Comparison of ENCODE assay signal across 8 cellular contexts in the genomic region with DNA sequence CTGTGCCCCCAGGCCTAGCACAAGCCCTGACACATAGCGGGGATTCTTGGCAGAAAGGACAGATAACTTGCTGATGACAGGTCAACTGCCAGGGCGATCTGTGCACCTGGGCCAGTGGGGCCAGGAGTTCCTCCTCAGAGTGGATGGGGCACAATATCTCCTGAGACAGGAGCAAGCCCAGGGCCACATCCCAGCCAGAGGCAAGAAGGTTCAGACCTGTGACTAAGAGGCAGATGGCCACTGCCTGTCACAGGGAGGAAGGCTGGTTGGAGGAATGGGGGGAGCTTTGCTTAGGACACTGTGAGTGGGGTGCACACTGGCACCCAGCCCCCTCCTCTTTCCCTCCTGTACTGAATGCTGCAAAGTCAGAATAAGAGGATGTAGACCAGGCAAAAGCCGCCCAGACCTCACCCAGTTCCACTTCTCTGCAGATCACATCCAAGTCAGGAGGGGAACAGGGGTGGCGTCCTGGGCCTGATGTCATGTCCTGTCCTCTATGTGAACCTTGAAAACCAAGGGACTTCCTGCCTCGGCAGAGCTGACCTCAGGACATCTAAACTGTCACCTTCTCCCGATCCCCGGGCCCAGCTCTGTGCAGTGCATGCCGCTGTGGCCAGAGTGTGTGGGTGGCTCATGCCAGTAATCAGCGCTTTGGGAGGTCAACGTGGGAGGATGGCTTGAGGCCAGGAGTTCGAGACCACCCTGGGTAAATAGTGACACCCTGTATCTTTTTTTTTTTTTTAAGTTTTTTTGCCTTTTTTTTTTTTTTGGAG. TPM values are rescaled to one million over a fixed set of nuclear protein-coding genes. Genes with fewer than 3 reads are reported as not detected.
A peak's percentile ranks its signal among the peaks of the same experiment; 100 is the strongest.
DNase-seq lines count a peak whose midpoint lies in the region; ATAC-seq and TF ChIP-seq lines count a peak whose summit lies in the region.

No MANE protein-coding gene starts in this region.

- H3K36me3 Mint-ChIP-seq in IgD-negative memory B cell, result peaks cover 2% of the 10 kb centered on the region
- H3K36me3 Mint-ChIP-seq in naive thymus-derived CD8-positive, alpha-beta T cell, result peaks cover 0 to 16% (median 0%) of the 10 kb centered on the region in 3 donors

- POLR2A ChIA-PET in naive thymus-derived CD8-positive, alpha-beta T cell (lab: Charles Lee), result interaction anchor here (0.6 to 0.7 kb wide), 2 partner anchors 227 to 1264 kb away, joined by 3 to 4 read pairs; no protein-coding TSS in a partner anchor

- no peaks in the 10 kb centered on the region for H3K9me3 Mint-ChIP-seq in IgD-negative memory B cell
- no peaks in the 10 kb centered on the region for H3K9me3 Mint-ChIP-seq in naive thymus-derived CD8-positive, alpha-beta T cell

- no peak for TF ChIP-seq POLR2A in tibial nerve (IDR thresholded peaks at IDR 0.05)

- peak overlapping the region in 3 of 4 donors; percentile 41 to 90 (median 89) for H3K27ac ChIP-seq in tibial nerve

- TF ChIP-seq CTCF in epithelial cell of esophagus (IDR thresholded peaks at IDR 0.05; ENCODE audit: insufficient read depth, low read depth, low read length, missing control alignments) (no peak), tibial nerve (IDR thresholded peaks at IDR 0.05) (no peak)

- ATAC-seq in GM21515 (IDR thresholded peaks at IDR 0.05; ENCODE audit: unreplicated experiment), result peak; percentile 64
- ATAC-seq in naive thymus-derived CD8-positive, alpha-beta T cell, result peak in 1 of 2 donors; percentile 80

- TF ChIP-seq EP300 in tibial nerve (IDR thresholded peaks at IDR 0.05), result peak in 1 of 2 donors; percentile 21

- DNase-seq in EH (ENCODE audit: low read depth) (peak; percentile 52), epithelial cell of esophagus (ENCODE audit: low read depth) (no peak), tibial nerve (ENCODE audit: low spot score in 2 of 2) (peak in 1 of 2 donors; percentile 32), NCI-H1694 (lab: John Stamatoyannopoulos, UW) (no peak)
- DNase-seq in activated CD4-positive, CD25-positive, alpha-beta regulatory T cell treated with anti-CD3 and anti-CD28 coated beads, Interleukin-2, amount 50 U/mL, for 16 hours (ENCODE audit: low read depth, low spot score), result peak; percentile 28
- DNase-seq in naive thymus-derived CD8-positive, alpha-beta T cell, result peak in 8 of 10 donors; percentile 14 to 58 (median 40)

- no peaks in the 10 kb centered on the region for H3K27me3 ChIP-seq in tibial nerve

- no peaks in the 10 kb centered on the region for H3K27me3 Mint-ChIP-seq in IgD-negative memory B cell
- no peaks in the 10 kb centered on the region for H3K27me3 Mint-ChIP-seq in naive thymus-derived CD8-positive, alpha-beta T cell

- H3K27ac Mint-ChIP-seq in IgD-negative memory B cell, result peak overlapping the region; percentile 83 to 97 (median 94)
- peak overlapping the region; percentile 63 to 92 (median 88) for H3K27ac Mint-ChIP-seq in naive thymus-derived CD8-positive, alpha-beta T cell

- H3K9me3 ChIP-seq in tibial nerve, result no peaks in the 10 kb centered on the region

- 5 to 26% methylated on average over 9 to 11 of the region's 11 CpGs for WGBS in tibial nerve, 2 donors

- H3K4me3 ChIP-seq in epithelial cell of esophagus (ENCODE audit: low read length), result peak overlapping the region; percentile 74
- H3K4me3 ChIP-seq in tibial nerve, result peak overlapping the region in 3 of 4 donors; percentile 87 to 99 (median 96)

- peaks cover 0 to 30% (median 12%) of the 10 kb centered on the region in 4 donors for H3K4me1 ChIP-seq in tibial nerve

- H3K4me3 Mint-ChIP-seq in IgD-negative memory B cell, result peak overlapping the region; percentile 76 to 94 (median 92)
- peak overlapping the region; percentile 74 to 91 (median 84) for H3K4me3 Mint-ChIP-seq in naive thymus-derived CD8-positive, alpha-beta T cell

- peaks cover 0 to 45% (median 3%) of the 10 kb centered on the region in 3 donors for H3K36me3 ChIP-seq in tibial nerve

- H3K4me1 Mint-ChIP-seq in IgD-negative memory B cell, result peaks cover 0 to 9% (median 9%) of the 10 kb centered on the region in 3 donors
- H3K4me1 Mint-ChIP-seq in naive thymus-derived CD8-positive, alpha-beta T cell, result peaks cover 0 to 22% (median 14%) of the 10 kb centered on the region in 4 donors

RNA-seq across cellular contexts. Expression of gene GUSB, which starts 1.3 kb away (rescaled TPM):
- polyA plus RNA-seq in IgD-negative memory B cell, result 51.2 TPM
- total RNA-seq in naive thymus-derived CD8-positive, alpha-beta T cell, result 10 to 100 TPM; 41.3 to 48.6 TPM
- polyA plus RNA-seq in naive thymus-derived CD8-positive, alpha-beta T cell, result 10 to 100 TPM; 36.6 to 53.9 (median 49.6) TPM
- 10 to 100 TPM; 23.6 to 39.9 (median 32.5) TPM for total RNA-seq in tibial nerve

Comparison
In these comparisons a context has a peak if more than half of its experiments do, and no peak if none do; other contexts are left out.
1. DNase-seq: peak in EH (single experiment), activated CD4-positive, CD25-positive, alpha-beta regulatory T cell treated with anti-CD3 and anti-CD28 coated beads, Interleukin-2, amount 50 U/mL, for 16 hours (single experiment) and naive thymus-derived CD8-positive, alpha-beta T cell (8 of 10); none in epithelial cell of esophagus (single experiment) and NCI-H1694 (single experiment).